ENCODE assay signal across 8 cellular contexts in the genomic region with DNA sequence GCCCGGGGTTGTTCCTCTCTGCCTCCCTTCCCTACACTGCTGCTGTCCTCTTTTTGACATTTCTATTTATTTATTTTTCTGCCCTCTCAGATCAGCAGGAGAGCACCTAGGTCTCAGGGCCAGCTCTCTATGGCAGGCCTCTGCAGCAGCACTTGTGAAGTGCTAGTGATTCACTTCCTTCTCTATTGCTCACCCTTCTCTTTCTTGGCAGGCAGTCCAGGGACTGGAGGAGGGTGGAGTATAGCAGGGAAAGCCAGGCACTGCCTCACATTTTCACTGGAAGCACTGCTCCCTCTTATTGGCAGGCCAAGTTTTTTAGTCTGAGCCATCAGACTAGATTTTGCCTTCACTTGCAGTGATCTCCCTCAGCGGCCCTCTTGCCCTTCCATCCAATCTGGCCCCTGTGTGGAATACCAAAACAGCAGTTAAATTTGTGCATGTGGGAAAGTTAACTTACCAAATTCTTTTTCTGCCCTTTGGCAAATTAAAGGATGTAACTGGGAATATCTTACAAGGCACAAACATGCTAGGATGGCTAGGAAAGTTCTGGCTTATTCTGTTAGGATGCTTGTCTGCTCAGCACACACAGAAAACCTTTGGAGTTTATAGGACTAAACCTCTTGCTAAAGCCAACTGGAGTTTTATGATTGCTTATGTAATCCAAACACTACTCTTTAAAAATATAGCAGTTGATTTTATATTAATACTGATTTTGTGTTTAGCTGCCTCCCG.
A peak's percentile ranks its signal among the peaks of the same experiment; 100 is the strongest.
DNase-seq lines count a peak whose midpoint lies in the region; ATAC-seq and TF ChIP-seq lines count a peak whose summit lies in the region.
"Not testable (repeated sequence)": the region's sequence is repeated elsewhere in the genome, so short reads cannot be mapped to it uniquely, and the experiment has no call there.

No MANE protein-coding gene starts in this region.

- BruUV-seq in Calu3 (replicated peaks; lab: Mats Ljungman, UMichigan), result not testable (repeated sequence)

- intact Hi-C loops in Calu3 (cut with micrococcal nuclease; ENCODE audit: unreplicated experiment); left colon (cut with DNase I, micrococcal nuclease); posterior cingulate gyrus (cut with DNase I); tibial artery (cut with DNase I; ENCODE audit: low total_unique reads): not testable (repeated sequence)

- H3K36me3 Mint-ChIP-seq in Calu3 (ENCODE audit: insufficient read depth, unreplicated experiment), result not testable (repeated sequence)

- not testable (repeated sequence) for TF ChIP-seq CTCF in Calu3 (IDR thresholded peaks at IDR 0.05; ENCODE audit: unreplicated experiment); tibial artery (IDR thresholded peaks at IDR 0.05)

- peak; percentile 32 for DNase-seq in Calu3
- DNase-seq in M059J (ENCODE audit: low read depth), result peak; percentile 83
- DNase-seq in SW 1271 (lab: John Stamatoyannopoulos, UW), result peak; percentile 19 to 35
- peak; percentile 13 for DNase-seq in brain pericyte (ENCODE audit: low read depth, low spot score)
- peak; percentile 58 for DNase-seq in fibroblast of the conjunctiva (ENCODE audit: low read depth)
- DNase-seq in left colon, result peak; percentile 23 to 62
- peak in 7 of 10 donors; percentile 12 to 85 (median 43) for DNase-seq in posterior cingulate gyrus
- peak; percentile 73 to 79 for DNase-seq in tibial artery

- H3K4me1 Mint-ChIP-seq in Calu3 (ENCODE audit: low read depth, unreplicated experiment), result peaks cover 19% of the 10 kb centered on the region

- CTCF ChIA-PET in Calu3 (lab: Charles Lee), result not testable (repeated sequence)

- not testable (repeated sequence) for H3K4me3 Mint-ChIP-seq in Calu3 (ENCODE audit: low read depth, unreplicated experiment)

- H3K27ac ChIP-seq in tibial artery, result peak overlapping the region; percentile 44 to 53

- H3K27me3 ChIP-seq in tibial artery, result not testable (repeated sequence)

- H3K9me3 Mint-ChIP-seq in Calu3 (ENCODE audit: low read depth, unreplicated experiment), result not testable (repeated sequence)

- H3K27ac Mint-ChIP-seq in Calu3 (ENCODE audit: unreplicated experiment), result not testable (repeated sequence)

- ATAC-seq in left colon, result peak; percentile 99

- H3K27me3 Mint-ChIP-seq in Calu3 (ENCODE audit: unreplicated experiment), result not testable (repeated sequence)

- not testable (repeated sequence) for H3K9me3 ChIP-seq in tibial artery

- not testable (repeated sequence) for H3K4me3 ChIP-seq in tibial artery

- H3K36me3 ChIP-seq in tibial artery, result not testable (repeated sequence)

- peaks cover 0 to 14% (median 0%) of the 10 kb centered on the region in 4 donors for H3K4me1 ChIP-seq in tibial artery

Comparison
In these comparisons a context has a peak if more than half of its experiments do, and no peak if none do; other contexts are left out.
1. DNase-seq: peak in every context shown above with its lines; median percentile 83 in M059J; 76 in tibial artery; 58 in fibroblast of the conjunctiva; 43 in posterior cingulate gyrus; 42 in left colon; 32 in Calu3; 27 in SW 1271; 13 in brain pericyte.